ENCODE assay signal across 1 cellular context in the genomic region with DNA sequence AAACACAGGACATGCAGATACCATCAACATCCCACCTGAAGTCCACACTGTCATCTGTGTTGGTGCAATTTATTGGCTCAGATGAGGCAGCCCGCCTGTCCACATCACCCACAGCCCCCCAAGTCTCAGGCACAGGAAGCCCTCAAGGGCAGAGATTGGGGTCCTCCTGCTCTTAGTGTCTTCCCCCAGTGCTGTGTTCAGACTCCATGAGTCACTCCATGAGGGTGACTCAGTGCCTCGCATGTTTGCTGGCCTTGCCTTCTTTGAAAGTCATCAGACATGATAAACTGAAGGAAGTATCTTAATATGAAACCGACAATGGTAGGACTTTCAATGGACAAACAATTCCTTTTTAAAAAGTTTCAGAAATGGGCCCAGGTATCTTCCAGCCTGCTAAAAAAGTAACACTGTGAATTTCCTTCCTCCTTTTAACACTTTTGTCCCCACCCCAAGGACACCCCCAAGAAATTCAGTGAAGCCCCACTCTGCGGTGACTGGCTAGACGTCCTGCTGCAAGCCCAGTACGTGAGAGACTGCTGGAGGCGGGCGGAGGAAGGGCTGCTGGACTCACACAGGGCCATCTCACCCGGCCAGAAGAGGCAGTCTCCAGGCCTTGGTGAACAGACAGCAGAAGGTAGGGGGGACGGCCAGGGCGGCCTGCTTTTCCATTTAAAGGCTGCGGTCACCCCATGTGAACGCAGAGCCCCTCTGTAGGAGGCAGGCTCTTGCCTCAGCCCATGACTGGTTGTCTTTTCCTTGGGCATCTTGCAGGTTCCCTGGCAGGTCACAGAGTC.
TF ChIP-seq lines count a peak whose summit lies in the region.

No MANE protein-coding gene starts in this region.

TF ChIP-seq in endothelial cell of umbilical vein, 7 proteins besides CTCF, POLR2A, EP300 and RAD21 (continued from another document):
- no peak for TF ChIP-seq GATA2 (IDR thresholded peaks at IDR 0.05; ENCODE audit: insufficient read depth, insufficient read length, low read depth, low read length)
